ENCODE assay signal across 8 cellular contexts in the genomic region with DNA sequence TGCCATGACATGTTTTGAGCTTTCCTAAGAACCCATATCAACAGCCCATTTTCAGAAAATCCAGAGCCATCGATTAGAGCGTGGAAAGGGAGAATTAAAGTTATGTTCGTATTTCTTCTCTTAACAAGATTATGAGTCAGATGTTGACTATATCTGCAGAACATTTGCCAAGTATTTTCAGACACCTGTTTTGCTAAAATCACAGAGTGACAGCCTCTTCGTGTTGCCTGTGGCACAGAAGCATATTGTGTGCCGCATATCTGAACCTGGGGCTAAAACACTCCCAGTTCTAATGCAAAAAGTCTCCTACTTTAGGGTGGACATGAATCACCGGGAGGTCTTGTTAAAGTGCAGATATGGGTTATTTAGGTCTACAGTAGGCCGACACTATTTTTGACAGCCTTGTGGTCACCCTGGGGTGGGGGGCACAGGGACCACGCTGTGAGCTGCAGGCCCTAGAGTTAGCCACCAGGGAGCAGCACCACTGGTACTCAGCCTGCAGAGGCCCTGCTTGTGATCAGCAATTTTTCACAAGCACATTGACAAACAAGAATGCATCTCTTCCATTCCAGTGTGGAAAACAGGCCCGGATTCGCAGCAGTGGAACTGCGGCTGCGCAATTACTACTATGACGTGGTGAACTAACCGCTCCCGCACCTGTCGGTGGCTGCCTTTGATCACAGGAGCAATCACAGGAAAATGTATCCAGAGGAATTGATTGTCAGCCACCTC.
A peak's percentile ranks its signal among the peaks of the same experiment; 100 is the strongest.
DNase-seq lines count a peak whose midpoint lies in the region; TF ChIP-seq lines count a peak whose summit lies in the region.
"Had no signal": no experiment of that assay in that cellular context is flagged by ENCODE, and none has a peak within 500 bp of the region (broad histone marks: within the 10 kb centered on the region; RNA-seq: fewer than 3 reads in every experiment).

No MANE protein-coding gene starts in this region.

- H3K4me2 ChIP-seq in Loucy (ENCODE audit: low read depth, low read length, poor library complexity, severe bottlenecking) = no peak overlapping the region

- H3K27ac Mint-ChIP-seq in progenitor cell of endocrine pancreas = no peak overlapping the region
- H3K27ac Mint-ChIP-seq in activated naive CD4-positive, alpha-beta T cell treated with anti-CD3 and anti-CD28 coated beads for 36 hours = no peak overlapping the region

- intact Hi-C loops in activated naive CD4-positive, alpha-beta T cell treated with anti-CD3 and anti-CD28 coated beads for 36 hours (cut with micrococcal nuclease) = no loop called here

- no peaks in the 10 kb centered on the region for H4K20me1 ChIP-seq in Loucy (ENCODE audit: insufficient read depth, low read length, poor library complexity, severe bottlenecking)

- no peaks in the 10 kb centered on the region for H3K27me3 ChIP-seq in Loucy (ENCODE audit: insufficient read depth, low read length, poor library complexity, severe bottlenecking)

- no peaks in the 10 kb centered on the region for H3K4me1 ChIP-seq in Loucy (ENCODE audit: insufficient read depth, low read length, poor library complexity, severe bottlenecking)

- CTCF ChIA-PET in activated naive CD4-positive, alpha-beta T cell treated with anti-CD3 and anti-CD28 coated beads for 36 hours (lab: Charles Lee) = interaction anchor here (0.8 to 1.3 kb wide), 2 partner anchors 20 to 86 kb away, joined by 3 read pairs; no protein-coding TSS in a partner anchor

- H3K4me3 ChIP-seq in GM12865 (ENCODE audit: low read depth, low read length) = no peak overlapping the region
- no peak overlapping the region for H3K4me3 ChIP-seq in Loucy (ENCODE audit: low read length, poor library complexity, severe bottlenecking)

- no peaks in the 10 kb centered on the region for H3K9me3 ChIP-seq in Loucy (ENCODE audit: insufficient read depth, low read depth, low read length)

- H3K36me3 ChIP-seq in Loucy (ENCODE audit: insufficient read depth, low read length) = peaks cover 60% of the 10 kb centered on the region; the same call in 1 of the 2 replicates

- peaks cover 13% of the 10 kb centered on the region for H3K4me1 Mint-ChIP-seq in progenitor cell of endocrine pancreas (ENCODE audit: low read depth)
- no peaks in the 10 kb centered on the region for H3K4me1 Mint-ChIP-seq in activated naive CD4-positive, alpha-beta T cell treated with anti-CD3 and anti-CD28 coated beads for 36 hours (ENCODE audit: low read depth)
- H3K4me1 Mint-ChIP-seq: central memory CD8-positive, alpha-beta T cell had no signal

- no peaks in the 10 kb centered on the region for H3K36me3 Mint-ChIP-seq in progenitor cell of endocrine pancreas (ENCODE audit: insufficient read depth)
- no peaks in the 10 kb centered on the region for H3K36me3 Mint-ChIP-seq in activated naive CD4-positive, alpha-beta T cell treated with anti-CD3 and anti-CD28 coated beads for 36 hours (ENCODE audit: low read depth)

- H3K9ac ChIP-seq in Loucy (ENCODE audit: low read depth, low read length, poor library complexity, severe bottlenecking) = no peak overlapping the region

- H3K9me3 Mint-ChIP-seq in progenitor cell of endocrine pancreas (ENCODE audit: low read depth) = no peaks in the 10 kb centered on the region
- H3K9me3 Mint-ChIP-seq in activated naive CD4-positive, alpha-beta T cell treated with anti-CD3 and anti-CD28 coated beads for 36 hours = no peaks in the 10 kb centered on the region
- H3K9me3 Mint-ChIP-seq: central memory CD8-positive, alpha-beta T cell had no signal

- H2AFZ ChIP-seq in Loucy (ENCODE audit: low read length) = no peak overlapping the region

- no peaks in the 10 kb centered on the region for H3K9me2 ChIP-seq in Loucy (replicated peaks; ENCODE audit: low read depth, low read length)

- no peak overlapping the region for H3K4me3 Mint-ChIP-seq in progenitor cell of endocrine pancreas (ENCODE audit: low read depth)
- H3K4me3 Mint-ChIP-seq in activated naive CD4-positive, alpha-beta T cell treated with anti-CD3 and anti-CD28 coated beads for 36 hours = no peak overlapping the region
- H3K4me3 Mint-ChIP-seq: central memory CD8-positive, alpha-beta T cell had no signal

- no peaks in the 10 kb centered on the region for H3F3A ChIP-seq in Loucy (ENCODE audit: low read depth)

- peak; percentile 59 for TF ChIP-seq CTCF in GM12865 (IDR thresholded peaks at IDR 0.05; ENCODE audit: insufficient read depth, low read depth, low read length, missing control alignments)
- peak; percentile 87 for TF ChIP-seq CTCF in Loucy (conservative IDR thresholded peaks at IDR 0.05; ENCODE audit: low read length)
- TF ChIP-seq CTCF in progenitor cell of endocrine pancreas (IDR thresholded peaks at IDR 0.05; ENCODE audit: unreplicated experiment) = peak; percentile 66

- H3K27me3 Mint-ChIP-seq in progenitor cell of endocrine pancreas = peaks cover 9% of the 10 kb centered on the region
- no peaks in the 10 kb centered on the region for H3K27me3 Mint-ChIP-seq in activated naive CD4-positive, alpha-beta T cell treated with anti-CD3 and anti-CD28 coated beads for 36 hours (ENCODE audit: low read depth)

- DNase-seq in GM12865 (ENCODE audit: low read depth) (no peak), ecto neural progenitor cell (ENCODE audit: low spot score) (peak; percentile 58), progenitor cell of endocrine pancreas (ENCODE audit: low spot score, unreplicated experiment) (no peak), NCI-H128 (lab: John Stamatoyannopoulos, UW; ENCODE audit: unreplicated experiment) (no peak)
- DNase-seq in stimulated activated naive CD4-positive, alpha-beta T cell treated with Interleukin-2 at 50 U/mL for 16 hours (lab: John Stamatoyannopoulos, UW) = no peak
- DNase-seq in activated naive CD4-positive, alpha-beta T cell treated with anti-CD3 and anti-CD28 coated beads for 36 hours = no peak

- H3K79me2 ChIP-seq in Loucy (ENCODE audit: insufficient read depth, low read length) = no peaks in the 10 kb centered on the region
